In the genomic region with DNA sequence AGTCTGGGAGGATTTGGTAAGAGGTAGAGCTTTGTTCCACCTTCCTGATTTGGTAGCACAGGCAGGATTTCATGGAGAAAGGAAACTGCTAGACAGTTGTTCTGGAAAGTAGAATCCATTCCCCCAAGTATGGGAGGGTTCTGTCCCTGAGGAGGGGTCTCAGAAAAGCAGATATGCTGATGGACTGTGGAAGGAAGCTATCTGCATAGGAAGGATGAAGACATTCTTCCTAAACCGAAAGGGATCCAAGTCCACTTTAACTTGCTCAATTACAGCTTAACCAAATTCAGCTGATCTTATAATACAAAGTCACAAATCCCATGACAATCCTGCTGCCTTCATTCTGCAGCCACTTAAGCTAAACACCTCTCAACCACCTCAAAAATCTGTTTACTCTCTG, we compare ENCODE assay signal across 1 cellular context.
TF ChIP-seq lines count a peak whose summit lies in the region.

No MANE protein-coding gene starts in this region.

TF ChIP-seq in GM12878, 131 proteins besides CTCF, POLR2A, EP300 and RAD21:
- TF ChIP-seq JUND (IDR thresholded peaks at IDR 0.05; ENCODE audit: low read depth, low read length) (no peak), KDM1A (IDR thresholded peaks at IDR 0.05; ENCODE audit: borderline replicate concordance) (no peak), ZNF274 (IDR thresholded peaks at IDR 0.05; ENCODE audit: insufficient read depth, insufficient read length) (no peak), FOXM1 (IDR thresholded peaks at IDR 0.05; ENCODE audit: low read depth, low read length) (no peak), YY1 (IDR thresholded peaks at IDR 0.05; ENCODE audit: low read depth, low read length) (no peak)
- TF ChIP-seq, protein P1, sequence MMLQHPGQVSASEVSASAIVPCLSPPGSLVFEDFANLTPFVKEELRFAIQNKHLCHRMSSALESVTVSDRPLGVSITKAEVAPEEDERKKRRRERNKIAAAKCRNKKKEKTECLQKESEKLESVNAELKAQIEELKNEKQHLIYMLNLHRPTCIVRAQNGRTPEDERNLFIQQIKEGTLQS (IDR thresholded peaks at IDR 0.05; ENCODE audit: borderline replicate concordance, extremely low read depth, low read depth, low read length): no peak
- TF ChIP-seq, protein P2, sequence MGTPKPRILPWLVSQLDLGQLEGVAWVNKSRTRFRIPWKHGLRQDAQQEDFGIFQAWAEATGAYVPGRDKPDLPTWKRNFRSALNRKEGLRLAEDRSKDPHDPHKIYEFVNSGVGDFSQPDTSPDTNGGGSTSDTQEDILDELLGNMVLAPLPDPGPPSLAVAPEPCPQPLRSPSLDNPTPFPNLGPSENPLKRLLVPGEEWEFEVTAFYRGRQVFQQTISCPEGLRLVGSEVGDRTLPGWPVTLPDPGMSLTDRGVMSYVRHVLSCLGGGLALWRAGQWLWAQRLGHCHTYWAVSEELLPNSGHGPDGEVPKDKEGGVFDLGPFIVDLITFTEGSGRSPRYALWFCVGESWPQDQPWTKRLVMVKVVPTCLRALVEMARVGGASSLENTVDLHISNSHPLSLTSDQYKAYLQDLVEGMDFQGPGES (IDR thresholded peaks at IDR 0.05): no peak
